In the genomic region with DNA sequence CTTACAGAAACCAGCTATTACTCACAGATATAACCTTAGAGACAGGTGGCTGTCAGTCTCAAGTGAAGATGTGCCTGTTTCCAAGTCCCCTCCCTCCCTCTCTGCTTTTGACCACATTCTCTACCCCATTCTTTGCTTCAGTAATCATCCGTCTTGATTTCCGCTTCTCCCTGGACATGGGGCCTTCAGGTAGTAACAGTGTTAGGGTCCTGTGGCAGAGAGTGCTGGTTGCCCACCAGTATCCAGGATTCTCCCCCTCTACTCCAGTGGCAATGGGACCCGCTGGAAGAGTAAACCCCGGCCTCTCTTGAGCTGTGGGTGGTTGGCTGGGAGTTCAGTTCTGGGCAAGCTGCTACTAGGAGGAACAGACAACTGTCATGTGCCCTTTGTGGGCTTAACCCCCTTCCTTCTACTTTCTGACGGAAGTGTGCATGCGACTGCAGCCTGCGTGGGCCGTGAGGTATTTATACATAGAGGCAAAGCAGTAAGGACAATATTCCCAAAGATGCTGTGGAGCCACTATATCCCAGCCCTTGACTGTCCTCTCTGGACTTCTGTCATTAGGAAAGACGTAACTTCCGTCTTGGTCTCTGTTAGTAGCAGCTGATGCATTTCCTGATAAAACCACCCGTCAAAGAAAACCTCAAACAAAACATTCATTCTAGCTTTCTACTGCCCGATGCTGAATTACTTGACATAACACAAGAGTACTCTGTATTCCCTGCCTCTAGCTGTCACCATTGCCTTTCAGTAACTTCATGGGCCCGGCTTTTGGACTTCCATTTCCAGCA, we compare ENCODE assay signal across 8 cellular contexts. TPM values are rescaled to one million over a fixed set of nuclear protein-coding genes. Genes with fewer than 3 reads are reported as not detected.
DNase-seq lines count a peak whose midpoint lies in the region; ATAC-seq and TF ChIP-seq lines count a peak whose summit lies in the region.

No MANE protein-coding gene starts in this region.

- TF ChIP-seq POLR2A in tibial nerve (IDR thresholded peaks at IDR 0.05) (no peak), prostate gland (IDR thresholded peaks at IDR 0.05) (no peak)

- peak; percentile 48 for DNase-seq in activated CD4-positive, alpha-beta T cell treated with anti-CD3 and anti-CD28 coated beads, Interleukin-2, amount 50 U/mL, for 1 hour
- DNase-seq in fibroblast of pulmonary artery (ENCODE audit: low read depth): peak; percentile 7
- DNase-seq in tibial nerve (ENCODE audit: low spot score in 2 of 2): peak in 1 of 2 donors; percentile 21
- no peak for DNase-seq in prostate gland (ENCODE audit: low spot score)
- no peak for DNase-seq in mesenteric fat pad (ENCODE audit: low spot score)
- DNase-seq in AG20443 (ENCODE audit: low spot score): no peak

- intact Hi-C loops in prostate gland (cut with DNase I): no loop called here

- peak; percentile 81 for ATAC-seq in GM19452 (IDR thresholded peaks at IDR 0.05; ENCODE audit: unreplicated experiment)
- ATAC-seq in HG03442 (IDR thresholded peaks at IDR 0.05; ENCODE audit: unreplicated experiment): peak; percentile 72

- H3K27me3 ChIP-seq in tibial nerve (no peaks in the 10 kb centered on the region), prostate gland (replicated peaks; ENCODE audit: insufficient read depth) (no peaks in the 10 kb centered on the region)

- no peak overlapping the region for H3K4me3 ChIP-seq in fibroblast of pulmonary artery (replicated peaks; ENCODE audit: low read depth, low read length)
- no peak overlapping the region for H3K4me3 ChIP-seq in tibial nerve
- H3K4me3 ChIP-seq in prostate gland: no peak overlapping the region

- H3K27ac ChIP-seq in tibial nerve: peak overlapping the region in 3 of 4 donors; percentile 44 to 78 (median 51)
- no peak overlapping the region for H3K27ac ChIP-seq in prostate gland

- TF ChIP-seq CTCF in fibroblast of pulmonary artery (IDR thresholded peaks at IDR 0.05; ENCODE audit: low read length, missing control alignments) (no peak), tibial nerve (IDR thresholded peaks at IDR 0.05) (no peak), prostate gland (IDR thresholded peaks at IDR 0.05) (no peak)

- TF ChIP-seq EP300 in tibial nerve (IDR thresholded peaks at IDR 0.05): peak; percentile 38 to 41

- H3K4me1 ChIP-seq in tibial nerve (peaks cover 0 to 6% (median 0%) of the 10 kb centered on the region in 4 donors), prostate gland (replicated peaks) (no peaks in the 10 kb centered on the region)

- H3K36me3 ChIP-seq in tibial nerve (peaks cover 0 to 18% (median 0%) of the 10 kb centered on the region in 3 donors), prostate gland (no peaks in the 10 kb centered on the region)

- H3K9me3 ChIP-seq in tibial nerve: peaks cover 0 to 6% (median 0%) of the 10 kb centered on the region in 4 donors
- no peaks in the 10 kb centered on the region for H3K9me3 ChIP-seq in prostate gland

- 58 to 61% methylated on average over 13 of the region's 13 CpGs for WGBS in tibial nerve, 2 donors
- 74% methylated on average over 13 of the region's 13 CpGs for WGBS in prostate gland

RNA-seq across cellular contexts. Expression of gene PDCL3, which starts 17.9 kb away (rescaled TPM):
- total RNA-seq in tibial nerve: 10 to 100 TPM in 1 of 4 donors, 1 to 10 TPM in 3; 7.1 to 12.1 (median 8.4) TPM
- 10 to 100 TPM; 16.6 to 27.2 TPM for total RNA-seq in prostate gland
- 21.6 TPM for total RNA-seq in mesenteric fat pad

Comparison
In these comparisons a context has a peak if more than half of its experiments do, and no peak if none do; other contexts are left out.
1. DNase-seq: peak in activated CD4-positive, alpha-beta T cell treated with anti-CD3 and anti-CD28 coated beads, Interleukin-2, amount 50 U/mL, for 1 hour (single experiment) and fibroblast of pulmonary artery (single experiment); none in prostate gland (single experiment), mesenteric fat pad (single experiment) and AG20443 (single experiment).
2. H3K27ac ChIP-seq: peak in tibial nerve (3 of 4); none in prostate gland (0 of 2).